18 cellular contexts compared by ENCODE assay signal in genomic region chr19:5281588-5281987, GRCh38. TPM values are rescaled to one million over a fixed set of nuclear protein-coding genes. Genes with fewer than 3 reads are reported as not detected.
DNase-seq lines count a peak whose midpoint lies in the region; ATAC-seq, FAIRE-seq and TF ChIP-seq lines count a peak whose summit lies in the region.
"Had no signal": no experiment of that assay in that cellular context is flagged by ENCODE, and none has a peak within 500 bp of the region (broad histone marks: within the 10 kb centered on the region; RNA-seq: fewer than 3 reads in every experiment).

No MANE protein-coding gene starts in this region.

- H3K9ac ChIP-seq in colonic mucosa (ENCODE audit: low read depth in 2 of 2, low read length in 2 of 2) (no peak overlapping the region), kidney (ENCODE audit: low read length in 2 of 2) (no peak overlapping the region)

- no peaks in the 10 kb centered on the region for H3K27me3 ChIP-seq in colonic mucosa
- no peaks in the 10 kb centered on the region for H3K27me3 ChIP-seq in psoas muscle (ENCODE audit: insufficient read depth in 3 of 3, low read length in 2 of 3)

- H3K4me1 ChIP-seq in colonic mucosa (no peaks in the 10 kb centered on the region), kidney (ENCODE audit: control insufficient read depth in 1 of 2, insufficient read depth in 1 of 2, low read depth in 1 of 2, low read length in 2 of 2) (peaks cover 0 to 4% of the 10 kb centered on the region in 2 donors), psoas muscle (no peaks in the 10 kb centered on the region)

- ATAC-seq in psoas muscle: peak; percentile 34 to 82 (median 82)
- no peak for ATAC-seq in HG02870 (IDR thresholded peaks at IDR 0.05; ENCODE audit: unreplicated experiment)
- ATAC-seq: A549 had no signal

- TF ChIP-seq CTCF in colonic mucosa (IDR thresholded peaks at IDR 0.05) (no peak), kidney (IDR thresholded peaks at IDR 0.05; ENCODE audit: borderline replicate concordance, extremely low read depth, insufficient read depth) (no peak), psoas muscle (IDR thresholded peaks at IDR 0.05) (no peak), CD14-positive monocyte (IDR thresholded peaks at IDR 0.05) (no peak)

- H3K4me3 ChIP-seq in colonic mucosa: no peak overlapping the region
- H3K4me3 ChIP-seq in kidney (ENCODE audit: low read length in 2 of 2): no peak overlapping the region
- H3K4me3 ChIP-seq in psoas muscle: no peak overlapping the region
- H3K4me3 ChIP-seq: A549 had no signal

- peaks cover 7 to 10% (median 7%) of the 10 kb centered on the region in 3 donors for H3K27me3 Mint-ChIP-seq in CD14-positive monocyte (ENCODE audit: low read depth in 3 of 3)
- H3K27me3 Mint-ChIP-seq: activated naive CD4-positive, alpha-beta T cell treated with anti-CD3 and anti-CD28 coated beads, Interleukin-2, amount 10 ng/mL, durations not matched to agents 7 days and 5 days had no signal

- WGBS in psoas muscle, 3 donors: 44 to 52% (median 48%) methylated on average over 6 to 8 of the region's 8 CpGs

- no peak overlapping the region for H3K4me3 Mint-ChIP-seq in CD14-positive monocyte
- H3K4me3 Mint-ChIP-seq: activated naive CD4-positive, alpha-beta T cell treated with anti-CD3 and anti-CD28 coated beads, Interleukin-2, amount 10 ng/mL, durations not matched to agents 7 days and 5 days; T-helper 1 cell treated with Interleukin-12 subunit alpha and Interleukin-12 subunit beta and Interleukin-4 antibody, amounts not matched to agents 30 μg/mL and 1 μg/mL, for 36 hours had no signal

- FAIRE-seq in kidney (lab: Jason Lieb, UNC): no peak
- FAIRE-seq: A549, HTR-8/SVneo, RCC 7860 had no signal

- peaks cover 0 to 6% (median 0%) of the 10 kb centered on the region in 7 donors for H3K9me3 Mint-ChIP-seq in CD14-positive monocyte
- H3K9me3 Mint-ChIP-seq: activated naive CD4-positive, alpha-beta T cell treated with anti-CD3 and anti-CD28 coated beads, Interleukin-2, amount 10 ng/mL, durations not matched to agents 7 days and 5 days; T-helper 1 cell treated with Interleukin-12 subunit alpha and Interleukin-12 subunit beta and Interleukin-4 antibody, amounts not matched to agents 30 μg/mL and 1 μg/mL, for 36 hours had no signal

- H3K27ac Mint-ChIP-seq in CD14-positive monocyte: no peak overlapping the region
- H3K27ac Mint-ChIP-seq: activated naive CD4-positive, alpha-beta T cell treated with anti-CD3 and anti-CD28 coated beads, Interleukin-2, amount 10 ng/mL, durations not matched to agents 7 days and 5 days; T-helper 1 cell treated with Interleukin-12 subunit alpha and Interleukin-12 subunit beta and Interleukin-4 antibody, amounts not matched to agents 30 μg/mL and 1 μg/mL, for 36 hours had no signal

- H3K36me3 Mint-ChIP-seq in CD14-positive monocyte: no peaks in the 10 kb centered on the region
- H3K36me3 Mint-ChIP-seq: activated naive CD4-positive, alpha-beta T cell treated with anti-CD3 and anti-CD28 coated beads, Interleukin-2, amount 10 ng/mL, durations not matched to agents 7 days and 5 days had no signal

- H3K36me3 ChIP-seq in colonic mucosa (no peaks in the 10 kb centered on the region), kidney (ENCODE audit: control insufficient read depth in 1 of 2, insufficient read depth in 2 of 2, low read length in 2 of 2) (peaks cover 8 to 9% of the 10 kb centered on the region in 2 donors), psoas muscle (ENCODE audit: insufficient read depth in 1 of 2, low read depth in 1 of 2) (peaks cover 0 to 19% of the 10 kb centered on the region in 2 donors)

- intact Hi-C loops in colonic mucosa (cut with DNase I) (no loop called here), kidney (cut with DNase I) (no loop called here), psoas muscle (cut with DNase I) (no loop called here), CD14-positive monocyte (cut with micrococcal nuclease) (no loop called here)

- H3K27ac ChIP-seq in colonic mucosa: no peak overlapping the region
- no peak overlapping the region for H3K27ac ChIP-seq in kidney (ENCODE audit: low read depth in 2 of 2, low read length in 2 of 2)
- no peak overlapping the region for H3K27ac ChIP-seq in psoas muscle

- DNase-seq in AG08395 (ENCODE audit: low spot score) (peak; percentile 53), colonic mucosa (peak; percentile 28), kidney (peak; percentile 93), psoas muscle (peak; percentile 84 to 93), DMS79 (lab: John Stamatoyannopoulos, UW) (no peak), CD14-positive monocyte (ENCODE audit: low spot score) (no peak), NCI-H2227 treated with DMSO at 0.1 percent for 48 hours (lab: John Stamatoyannopoulos, UW) (no peak)
- DNase-seq: activated CD4-positive, alpha-beta T cell treated with anti-CD3 and anti-CD28 coated beads for 1 hour; activated CD8-positive, alpha-beta memory T cell treated with anti-CD3 and anti-CD28 coated beads, Interleukin-2, amount 50 U/mL, for 48 hours; activated naive CD4-positive, alpha-beta T cell treated with anti-CD3 and anti-CD28 coated beads, Interleukin-2, amount 10 ng/mL, durations not matched to agents 7 days and 5 days; COR-L47; erythroblast; NCI-H2029 treated with DMSO at 0.1 percent for 48 hours had no signal

- H3K9me3 ChIP-seq in colonic mucosa (no peaks in the 10 kb centered on the region), kidney (ENCODE audit: control insufficient read depth in 1 of 2, low read length in 2 of 2) (no peaks in the 10 kb centered on the region), psoas muscle (no peaks in the 10 kb centered on the region)
- H3K9me3 ChIP-seq: A549 had no signal

- H3K4me1 Mint-ChIP-seq in CD14-positive monocyte: no peaks in the 10 kb centered on the region
- H3K4me1 Mint-ChIP-seq: activated naive CD4-positive, alpha-beta T cell treated with anti-CD3 and anti-CD28 coated beads, Interleukin-2, amount 10 ng/mL, durations not matched to agents 7 days and 5 days had no signal

RNA-seq across cellular contexts. Expression of gene PTPRS, which starts 59.0 kb away (rescaled TPM):
- 10 to 100 TPM in 1 of 2 donors, 1 to 10 TPM in 1; 7.9 to 15.6 TPM for total RNA-seq in colonic mucosa
- total RNA-seq in kidney: 103 TPM
- 7.2 TPM for polyA plus RNA-seq in kidney (ENCODE audit: insufficient read depth, low read depth, low replicate concordance)
- 10 to 100 TPM; 11.4 to 29.7 (median 23.5) TPM for total RNA-seq in psoas muscle
- polyA plus RNA-seq in psoas muscle: 1 to 10 TPM; 4.2 to 5.5 (median 4.3) TPM
- polyA plus RNA-seq in CD14-positive monocyte: not detected

Comparison
In these comparisons a context has a peak if more than half of its experiments do, and no peak if none do; other contexts are left out.
1. DNase-seq: peak in AG08395 (single experiment), colonic mucosa (single experiment), kidney (single experiment) and psoas muscle (2 of 2); none in DMS79 (single experiment), CD14-positive monocyte (single experiment) and NCI-H2227 treated with DMSO at 0.1 percent for 48 hours (single experiment).